ENCODE assay signal across 8 cellular contexts in genomic region chr12:10364839-10365681, GRCh38. TPM values are rescaled to one million over a fixed set of nuclear protein-coding genes. Genes with fewer than 3 reads are reported as not detected.
DNase-seq lines count a peak whose midpoint lies in the region; ATAC-seq and TF ChIP-seq lines count a peak whose summit lies in the region.

No MANE protein-coding gene starts in this region.

- intact Hi-C loops in breast epithelium (cut with DNase I; ENCODE audit: low total_unique reads): no loop called here

- H3K27ac ChIP-seq in breast epithelium (peak overlapping the region; percentile 97), iPS-20b (ENCODE audit: low read length) (no peak overlapping the region), skin epidermis (peak overlapping the region in 20 of 21 experiments; percentile 55 to 95 (median 88))

- no peak for TF ChIP-seq POLR2A in breast epithelium (IDR thresholded peaks at IDR 0.05)

- peak; percentile 46 for DNase-seq in GM13977 (ENCODE audit: low spot score)
- peak; percentile 89 for DNase-seq in NCI-H1105 (lab: John Stamatoyannopoulos, UW)
- peak; percentile 40 for DNase-seq in T1000 (lab: John Stamatoyannopoulos, UW)
- peak in 1 of 2 donors; percentile 60 for DNase-seq in breast epithelium (ENCODE audit: low spot score in 2 of 2)
- DNase-seq in mesenteric fat pad (ENCODE audit: low spot score): no peak

- in situ Hi-C loops in GM13977 (cut with MboI; ENCODE audit: low pct_unique_long_range_greater_than_20kb, low sequenced_read_pairs, unreplicated experiment): no loop called here

- TF ChIP-seq CTCF in GM13977 (IDR thresholded peaks at IDR 0.05; ENCODE audit: extremely low read depth, insufficient read depth, missing control alignments) (no peak), breast epithelium (IDR thresholded peaks at IDR 0.05) (no peak)

- H3K9me3 ChIP-seq in breast epithelium: no peaks in the 10 kb centered on the region
- H3K9me3 ChIP-seq in iPS-20b (ENCODE audit: insufficient read depth, low read depth, low read length): peaks cover 6% of the 10 kb centered on the region; the same call in 1 of the 2 replicates

- peaks cover 0 to 6% of the 10 kb centered on the region in 2 donors for H3K4me1 ChIP-seq in breast epithelium
- H3K4me1 ChIP-seq in iPS-20b (ENCODE audit: insufficient read depth, low read length): peaks cover 44% of the 10 kb centered on the region

- H3K4me3 ChIP-seq in breast epithelium (peak overlapping the region; percentile 60 to 88 (median 68)), iPS-20b (ENCODE audit: low read length) (peak overlapping the region; percentile 67), skin epidermis (peak overlapping the region; percentile 38 to 65 (median 56))

- H3K36me3 ChIP-seq in breast epithelium (no peaks in the 10 kb centered on the region), iPS-20b (ENCODE audit: insufficient read depth, low read depth, low read length) (no peaks in the 10 kb centered on the region)

- peak; percentile 57 for ATAC-seq in HG02759 (IDR thresholded peaks at IDR 0.05; ENCODE audit: unreplicated experiment)

- no peaks in the 10 kb centered on the region for H3K27me3 ChIP-seq in breast epithelium
- no peaks in the 10 kb centered on the region for H3K27me3 ChIP-seq in iPS-20b (ENCODE audit: insufficient read depth, low read length)

- peak overlapping the region; percentile 38; the same call in 1 of the 2 replicates for H3K9ac ChIP-seq in iPS-20b (ENCODE audit: low read depth, low read length)

RNA-seq across cellular contexts. Expression of gene KLRK1, which starts 24.8 kb away (rescaled TPM):
- total RNA-seq in breast epithelium (1 to 10 TPM; 2.6 to 7.0 (median 3.8) TPM), mesenteric fat pad (1.7 TPM)

RNA-seq across cellular contexts. Expression of gene KLRC4, which starts 44.5 kb away (rescaled TPM):
- total RNA-seq in breast epithelium (1 to 10 TPM in 1 of 3 donors, under 1 TPM in 1, not detected in 1; 0.66 to 1.5 TPM), mesenteric fat pad (not detected)

RNA-seq across cellular contexts. Expression of gene KLRC3, which starts 55.3 kb away (rescaled TPM):
- total RNA-seq in breast epithelium: not detected
- total RNA-seq in mesenteric fat pad: not detected

RNA-seq across cellular contexts. Expression of gene KLRD1, which starts 57.4 kb away (rescaled TPM):
- total RNA-seq in breast epithelium (1 to 10 TPM in 2 of 3 donors, under 1 TPM in 1; 0.96 to 2.5 (median 2.3) TPM), mesenteric fat pad (3.3 TPM)
